ENCODE assay signal across 31 cellular contexts in genomic region chr22:22423681-22424080, GRCh38.
"Had no signal": no experiment of that assay in that cellular context is flagged by ENCODE, and none has a peak within 500 bp of the region (broad histone marks: within the 10 kb centered on the region; RNA-seq: fewer than 3 reads in every experiment).

No MANE protein-coding gene starts in this region.

- FAIRE-seq: astrocyte, TTC549 had no signal

- H3K9me3 Mint-ChIP-seq: activated CD4-positive, alpha-beta memory T cell treated with anti-CD3 and anti-CD28 coated beads for 36 hours; activated naive CD4-positive, alpha-beta T cell treated with anti-CD3 and anti-CD28 coated beads for 36 hours; activated naive CD4-positive, alpha-beta T cell treated with anti-CD3 and anti-CD28 coated beads, Interleukin-2, amount 50 U/mL, for 72 hours; activated T-cell treated with anti-CD3 and anti-CD28 coated beads, Interleukin-2, amount 50 U/mL, for 4 hours; activated T-helper 1 cell treated with anti-CD3 and anti-CD28 coated beads, Interleukin-12 subunit alpha, Interleukin-12 subunit beta, Interleukin-2, Interleukin-4 antibody, amounts not matched to agents 30 ng/mL and 10 ng/mL and 1 ng/mL, durations not matched to agents 14 hours and 24 hours and 36 hours; T-helper 1 cell treated with Interleukin-12 subunit alpha and Interleukin-12 subunit beta and Interleukin-4 antibody, amounts not matched to agents 30 μg/mL and 1 μg/mL, for 36 hours; T-helper 2 cell treated with Interferon-gamma antibody and Interleukin-4, amounts not matched to agents 5 μg/mL and 100 μg/mL, for 36 hours; WTC11 had no signal

- H3K36me3 ChIP-seq: adrenal gland, breast epithelium, MG63 had no signal

- ATAC-seq: activated naive CD4-positive, alpha-beta T cell treated with anti-CD3 and anti-CD28 coated beads, Interleukin-2, amount 50 U/mL, for 72 hours; activated T-cell treated with anti-CD3 and anti-CD28 coated beads, Interleukin-2, amount 50 U/mL, for 4 hours; body of pancreas had no signal

- H3K4me3 ChIP-seq: adrenal gland, body of pancreas, breast epithelium, MG63, SK-N-MC had no signal

- H3K4me1 ChIP-seq: body of pancreas, breast epithelium had no signal

- H3K9me3 ChIP-seq: adrenal gland, body of pancreas, breast epithelium, MG63 had no signal

- H3K36me3 Mint-ChIP-seq: activated CD4-positive, alpha-beta memory T cell treated with anti-CD3 and anti-CD28 coated beads for 36 hours; activated naive CD4-positive, alpha-beta T cell treated with anti-CD3 and anti-CD28 coated beads, Interleukin-2, amount 50 U/mL, for 72 hours; WTC11 had no signal

- H3K27ac ChIP-seq: adrenal gland, body of pancreas, breast epithelium, SK-N-MC had no signal

- DNase-seq: activated CD4-positive, alpha-beta memory T cell treated with anti-CD3 and anti-CD28 coated beads for 36 hours; activated CD4-positive, alpha-beta T cell treated with anti-CD3 and anti-CD28 coated beads for 4 hours; activated CD4-positive, alpha-beta T cell treated with anti-CD3 and anti-CD28 coated beads, Interleukin-2, amount 50 U/mL, for 1 hour; activated CD4-positive, CD25-positive, alpha-beta regulatory T cell treated with anti-CD3 and anti-CD28 coated beads, Interleukin-2, amount 50 U/mL, for 72 hours; activated CD8-positive, alpha-beta memory T cell treated with anti-CD3 and anti-CD28 coated beads, Interleukin-2, amount 50 U/mL, for 4 hours; activated gamma-delta T cell treated with Interleukin-2 at 50 U/mL for 16 hours; activated naive CD4-positive, alpha-beta T cell treated with anti-CD3 and anti-CD28 coated beads for 36 hours; activated T-cell treated with anti-CD3 and anti-CD28 coated beads for 4 hours; activated T-cell treated with anti-CD3 and anti-CD28 coated beads, Interleukin-2, amount 50 U/mL, for 4 hours; adrenal gland; body of pancreas; Kasumi-1; MG63; NCI-H1048; NCI-H1105 treated with DMSO at 0.1 percent for 48 hours; NCI-H1436; NCI-H1694 treated with DMSO at 0.1 percent for 48 hours; NCI-H2029; NCI-H345; NCI-H524 treated with DMSO at 0.1 percent for 48 hours; OCI-M1; Right ventricle myocardium superior had no signal

- H3K27ac Mint-ChIP-seq: activated CD4-positive, alpha-beta memory T cell treated with anti-CD3 and anti-CD28 coated beads for 36 hours; activated naive CD4-positive, alpha-beta T cell treated with anti-CD3 and anti-CD28 coated beads for 36 hours; activated naive CD4-positive, alpha-beta T cell treated with anti-CD3 and anti-CD28 coated beads, Interleukin-2, amount 50 U/mL, for 72 hours; activated T-helper 1 cell treated with anti-CD3 and anti-CD28 coated beads, Interleukin-12 subunit alpha, Interleukin-12 subunit beta, Interleukin-2, Interleukin-4 antibody, amounts not matched to agents 30 ng/mL and 10 ng/mL and 1 ng/mL, durations not matched to agents 14 hours and 24 hours and 36 hours; T-helper 1 cell treated with Interleukin-12 subunit alpha and Interleukin-12 subunit beta and Interleukin-4 antibody, amounts not matched to agents 30 μg/mL and 1 μg/mL, for 36 hours; T-helper 2 cell treated with Interferon-gamma antibody and Interleukin-4, amounts not matched to agents 5 μg/mL and 100 μg/mL, for 36 hours; WTC11 had no signal

- H3K4me3 Mint-ChIP-seq: activated CD4-positive, alpha-beta memory T cell treated with anti-CD3 and anti-CD28 coated beads for 36 hours; activated naive CD4-positive, alpha-beta T cell treated with anti-CD3 and anti-CD28 coated beads for 36 hours; activated T-cell treated with anti-CD3 and anti-CD28 coated beads, Interleukin-2, amount 50 U/mL, for 4 hours; activated T-helper 1 cell treated with anti-CD3 and anti-CD28 coated beads, Interleukin-12 subunit alpha, Interleukin-12 subunit beta, Interleukin-2, Interleukin-4 antibody, amounts not matched to agents 30 ng/mL and 10 ng/mL and 1 ng/mL, durations not matched to agents 14 hours and 24 hours and 36 hours; T-helper 1 cell treated with Interleukin-12 subunit alpha and Interleukin-12 subunit beta and Interleukin-4 antibody, amounts not matched to agents 30 μg/mL and 1 μg/mL, for 36 hours; T-helper 2 cell treated with Interferon-gamma antibody and Interleukin-4, amounts not matched to agents 5 μg/mL and 100 μg/mL, for 36 hours; WTC11 had no signal

- H3K27me3 ChIP-seq: adrenal gland, body of pancreas, breast epithelium had no signal
